Comparison of ENCODE assay signal across 23 cellular contexts in the genomic region with DNA sequence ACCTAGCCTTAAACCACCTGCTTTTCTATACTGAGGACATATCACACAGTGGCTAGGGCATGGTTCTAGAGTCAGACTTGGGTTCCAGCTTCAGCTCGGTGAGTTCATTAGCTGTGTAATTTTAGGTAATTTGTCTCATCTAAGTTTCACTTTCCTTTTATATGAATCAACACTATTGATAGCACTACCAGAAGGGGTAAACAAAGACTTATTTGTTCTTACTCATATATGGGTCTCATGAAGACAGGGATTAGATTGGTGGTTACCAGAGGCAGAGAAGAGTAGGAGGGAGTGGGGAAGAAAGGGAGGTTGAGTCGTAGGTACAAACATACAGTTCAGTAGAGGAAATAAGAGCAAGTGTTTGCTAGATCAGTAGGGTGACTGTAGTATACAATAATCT.
"Had no signal": no experiment of that assay in that cellular context is flagged by ENCODE, and none has a peak within 500 bp of the region (broad histone marks: within the 10 kb centered on the region; RNA-seq: fewer than 3 reads in every experiment).

No MANE protein-coding gene starts in this region.

- H3K4me3 Mint-ChIP-seq: activated CD4-positive, alpha-beta memory T cell treated with anti-CD3 and anti-CD28 coated beads, Interleukin-2, amount 10 ng/mL, durations not matched to agents 7 days and 5 days; activated CD4-positive, alpha-beta T cell treated with anti-CD3 and anti-CD28 coated beads, Interleukin-2, amount 10 ng/mL, durations not matched to agents 24 days and 14 days; activated CD8-positive, alpha-beta memory T cell treated with anti-CD3 and anti-CD28 coated beads, Interleukin-2, amount 10 ng/mL, durations not matched to agents 7 days and 5 days; activated naive CD8-positive, alpha-beta T cell treated with anti-CD3 and anti-CD28 coated beads, Interleukin-2, amount 50 U/mL, for 24 hours; mesothelial cell of epicardium; naive thymus-derived CD8-positive, alpha-beta T cell; stimulated activated naive CD8-positive, alpha-beta T cell treated with anti-CD3 and anti-CD28 coated beads, Interleukin-15, amount 100 ng/mL, for 72 hours; T-helper 17 cell; type B pancreatic cell had no signal

- H3K4me1 Mint-ChIP-seq: activated CD4-positive, alpha-beta memory T cell treated with anti-CD3 and anti-CD28 coated beads, Interleukin-2, amount 10 ng/mL, durations not matched to agents 7 days and 5 days; activated CD4-positive, alpha-beta T cell treated with anti-CD3 and anti-CD28 coated beads, Interleukin-2, amount 10 ng/mL, durations not matched to agents 24 days and 14 days; activated CD8-positive, alpha-beta memory T cell treated with anti-CD3 and anti-CD28 coated beads, Interleukin-2, amount 10 ng/mL, durations not matched to agents 7 days and 5 days; activated naive CD8-positive, alpha-beta T cell treated with anti-CD3 and anti-CD28 coated beads, Interleukin-2, amount 50 U/mL, for 24 hours; naive thymus-derived CD8-positive, alpha-beta T cell; stimulated activated naive CD8-positive, alpha-beta T cell treated with anti-CD3 and anti-CD28 coated beads, Interleukin-15, amount 100 ng/mL, for 72 hours had no signal

- H3K9me3 Mint-ChIP-seq: activated CD4-positive, alpha-beta memory T cell treated with anti-CD3 and anti-CD28 coated beads, Interleukin-2, amount 10 ng/mL, durations not matched to agents 7 days and 5 days; activated CD4-positive, alpha-beta T cell treated with anti-CD3 and anti-CD28 coated beads, Interleukin-2, amount 10 ng/mL, durations not matched to agents 24 days and 14 days; activated naive CD8-positive, alpha-beta T cell treated with anti-CD3 and anti-CD28 coated beads, Interleukin-2, amount 50 U/mL, for 24 hours; mesothelial cell of epicardium; type B pancreatic cell had no signal

- H3K27me3 ChIP-seq: foreskin keratinocyte, left lung, right atrium auricular region, vagina had no signal

- DNase-seq: activated CD4-positive, alpha-beta memory T cell treated with anti-CD3 and anti-CD28 coated beads, Interleukin-2, amount 10 ng/mL, durations not matched to agents 7 days and 5 days; activated CD4-positive, alpha-beta T cell treated with anti-CD3 and anti-CD28 coated beads, Interleukin-2, amount 10 ng/mL, durations not matched to agents 24 days and 14 days; activated CD4-positive, CD25-positive, alpha-beta regulatory T cell; activated CD8-positive, alpha-beta memory T cell treated with anti-CD3 and anti-CD28 coated beads, Interleukin-2, amount 10 ng/mL, durations not matched to agents 7 days and 5 days; activated gamma-delta T cell; activated naive CD4-positive, alpha-beta T cell treated with anti-CD3 and anti-CD28 coated beads, Interleukin-2, amount 50 U/mL, for 16 hours; activated naive CD8-positive, alpha-beta T cell treated with anti-CD3 and anti-CD28 coated beads, Interleukin-2, amount 50 U/mL, for 24 hours; activated T-cell treated with anti-CD3 and anti-CD28 coated beads for 4 hours; cortex of kidney; erythroblast; foreskin keratinocyte; kidney glomerular epithelial cell; left lung; naive thymus-derived CD8-positive, alpha-beta T cell; psoas muscle; stimulated activated CD4-positive, alpha-beta T cell treated with anti-CD3 and anti-CD28 coated beads, Interleukin-12 subunit alpha, Interleukin-12 subunit beta, amount 100 ng/mL, for 4 hours; stimulated activated naive CD8-positive, alpha-beta T cell treated with anti-CD3 and anti-CD28 coated beads, Interleukin-15, amount 100 ng/mL, for 72 hours; T-helper 17 cell had no signal

- H3K9me3 ChIP-seq: left lung, psoas muscle, right atrium auricular region, vagina had no signal

- H3K27me3 Mint-ChIP-seq: activated CD4-positive, alpha-beta memory T cell treated with anti-CD3 and anti-CD28 coated beads, Interleukin-2, amount 10 ng/mL, durations not matched to agents 7 days and 5 days; activated CD4-positive, alpha-beta T cell treated with anti-CD3 and anti-CD28 coated beads, Interleukin-2, amount 10 ng/mL, durations not matched to agents 24 days and 14 days; activated CD8-positive, alpha-beta memory T cell treated with anti-CD3 and anti-CD28 coated beads, Interleukin-2, amount 10 ng/mL, durations not matched to agents 7 days and 5 days had no signal

- H3K4me1 ChIP-seq: foreskin keratinocyte, psoas muscle, right atrium auricular region, vagina had no signal

- H3K4me3 ChIP-seq: left lung, psoas muscle, right atrium auricular region, vagina had no signal

- H3K27ac Mint-ChIP-seq: activated CD4-positive, alpha-beta memory T cell treated with anti-CD3 and anti-CD28 coated beads, Interleukin-2, amount 10 ng/mL, durations not matched to agents 7 days and 5 days; activated CD4-positive, alpha-beta T cell treated with anti-CD3 and anti-CD28 coated beads, Interleukin-2, amount 10 ng/mL, durations not matched to agents 24 days and 14 days; activated CD8-positive, alpha-beta memory T cell treated with anti-CD3 and anti-CD28 coated beads, Interleukin-2, amount 10 ng/mL, durations not matched to agents 7 days and 5 days; activated naive CD8-positive, alpha-beta T cell treated with anti-CD3 and anti-CD28 coated beads, Interleukin-2, amount 50 U/mL, for 24 hours; mesothelial cell of epicardium; naive thymus-derived CD8-positive, alpha-beta T cell; stimulated activated naive CD8-positive, alpha-beta T cell treated with anti-CD3 and anti-CD28 coated beads, Interleukin-15, amount 100 ng/mL, for 72 hours; T-helper 17 cell; type B pancreatic cell had no signal

- H3K36me3 Mint-ChIP-seq: activated CD8-positive, alpha-beta memory T cell treated with anti-CD3 and anti-CD28 coated beads, Interleukin-2, amount 10 ng/mL, durations not matched to agents 7 days and 5 days; mesothelial cell of epicardium; naive thymus-derived CD8-positive, alpha-beta T cell; type B pancreatic cell had no signal

- ATAC-seq: activated CD8-positive, alpha-beta memory T cell treated with anti-CD3 and anti-CD28 coated beads, Interleukin-2, amount 10 ng/mL, durations not matched to agents 7 days and 5 days; activated naive CD8-positive, alpha-beta T cell treated with anti-CD3 and anti-CD28 coated beads, Interleukin-2, amount 50 U/mL, for 24 hours; foreskin keratinocyte; left lung; naive thymus-derived CD8-positive, alpha-beta T cell; psoas muscle; stimulated activated naive CD8-positive, alpha-beta T cell treated with anti-CD3 and anti-CD28 coated beads, Interleukin-15, amount 100 ng/mL, for 72 hours; T-helper 17 cell had no signal

- FAIRE-seq: endometrium had no signal

- H3K27ac ChIP-seq: foreskin keratinocyte, left lung, psoas muscle, right atrium auricular region, vagina had no signal

- H3K36me3 ChIP-seq: left lung, right atrium auricular region, vagina had no signal
